ENCODE assay signal across 21 cellular contexts in genomic region chr4:119679251-119679650, GRCh38. TPM values are rescaled to one million over a fixed set of nuclear protein-coding genes. Genes with fewer than 3 reads are reported as not detected.
"Had no signal": no experiment of that assay in that cellular context is flagged by ENCODE, and none has a peak within 500 bp of the region (broad histone marks: within the 10 kb centered on the region; RNA-seq: fewer than 3 reads in every experiment).

No MANE protein-coding gene starts in this region.

- DNase-seq: activated CD4-positive, alpha-beta memory T cell treated with anti-CD3 and anti-CD28 coated beads, Interleukin-2, amount 10 ng/mL, durations not matched to agents 7 days and 5 days; activated CD4-positive, alpha-beta T cell treated with anti-CD3 and anti-CD28 coated beads for 48 hours; activated CD4-positive, CD25-positive, alpha-beta regulatory T cell; activated CD8-positive, alpha-beta memory T cell treated with anti-CD3 and anti-CD28 coated beads, Interleukin-2, amount 10 ng/mL, durations not matched to agents 7 days and 5 days; activated naive CD4-positive, alpha-beta T cell; activated naive CD8-positive, alpha-beta T cell treated with anti-CD3 and anti-CD28 coated beads for 36 hours; amniotic stem cell; brain microvascular endothelial cell; central memory CD4-positive, alpha-beta T cell; colonic mucosa; gastrocnemius medialis; islet precursor cell; left ventricle myocardium inferior; right cardiac atrium; T-helper 9 cell; upper lobe of left lung had no signal

- H2AFZ ChIP-seq: neural progenitor cell had no signal

- H3K4me1 Mint-ChIP-seq: activated CD4-positive, alpha-beta memory T cell treated with anti-CD3 and anti-CD28 coated beads, Interleukin-2, amount 10 ng/mL, durations not matched to agents 7 days and 5 days; activated CD8-positive, alpha-beta memory T cell treated with anti-CD3 and anti-CD28 coated beads, Interleukin-2, amount 10 ng/mL, durations not matched to agents 7 days and 5 days; activated naive CD8-positive, alpha-beta T cell treated with anti-CD3 and anti-CD28 coated beads for 36 hours; activated T-helper 17 cell treated with anti-CD3 and anti-CD28 coated beads, Interleukin-2, amount 50 U/mL, for 72 hours; neural progenitor cell had no signal

- H3K27ac ChIP-seq: brain microvascular endothelial cell, colonic mucosa, gastrocnemius medialis, left ventricle myocardium inferior, neural progenitor cell, prostate gland, skin epidermis, upper lobe of left lung had no signal

- H3K36me3 Mint-ChIP-seq: activated CD8-positive, alpha-beta memory T cell treated with anti-CD3 and anti-CD28 coated beads, Interleukin-2, amount 10 ng/mL, durations not matched to agents 7 days and 5 days; activated naive CD8-positive, alpha-beta T cell treated with anti-CD3 and anti-CD28 coated beads for 36 hours; neural progenitor cell had no signal

- H3K4me3 ChIP-seq: colonic mucosa, gastrocnemius medialis, left ventricle myocardium inferior, neural progenitor cell, prostate gland, skin epidermis, upper lobe of left lung had no signal

- H3K36me3 ChIP-seq: brain microvascular endothelial cell, colonic mucosa, gastrocnemius medialis, left ventricle myocardium inferior, neural progenitor cell, prostate gland, upper lobe of left lung had no signal

- H3K9me3 ChIP-seq: colonic mucosa, gastrocnemius medialis, left ventricle myocardium inferior, prostate gland, upper lobe of left lung had no signal

- H3K4me2 ChIP-seq: neural progenitor cell had no signal

- H3K4me3 Mint-ChIP-seq: activated CD4-positive, alpha-beta memory T cell treated with anti-CD3 and anti-CD28 coated beads, Interleukin-2, amount 10 ng/mL, durations not matched to agents 7 days and 5 days; activated CD8-positive, alpha-beta memory T cell treated with anti-CD3 and anti-CD28 coated beads, Interleukin-2, amount 10 ng/mL, durations not matched to agents 7 days and 5 days; activated naive CD8-positive, alpha-beta T cell treated with anti-CD3 and anti-CD28 coated beads for 36 hours; activated T-helper 17 cell treated with anti-CD3 and anti-CD28 coated beads, Interleukin-2, amount 50 U/mL, for 72 hours; neural progenitor cell; stimulated activated naive CD8-positive, alpha-beta T cell treated with anti-CD3 and anti-CD28 coated beads, Interleukin-15, Interleukin-2, amounts not matched to agents 100 ng/mL and 50 ng/mL, for 24 hours had no signal

- H3K9me3 Mint-ChIP-seq: activated CD4-positive, alpha-beta memory T cell treated with anti-CD3 and anti-CD28 coated beads, Interleukin-2, amount 10 ng/mL, durations not matched to agents 7 days and 5 days; activated naive CD8-positive, alpha-beta T cell treated with anti-CD3 and anti-CD28 coated beads for 36 hours; activated T-helper 17 cell treated with anti-CD3 and anti-CD28 coated beads, Interleukin-2, amount 50 U/mL, for 72 hours; neural progenitor cell; stimulated activated naive CD8-positive, alpha-beta T cell treated with anti-CD3 and anti-CD28 coated beads, Interleukin-15, Interleukin-2, amounts not matched to agents 100 ng/mL and 50 ng/mL, for 24 hours had no signal

- H3K27me3 ChIP-seq: brain microvascular endothelial cell, colonic mucosa, gastrocnemius medialis, neural progenitor cell, upper lobe of left lung had no signal

- ATAC-seq: activated CD8-positive, alpha-beta memory T cell treated with anti-CD3 and anti-CD28 coated beads, Interleukin-2, amount 10 ng/mL, durations not matched to agents 7 days and 5 days; gastrocnemius medialis; right cardiac atrium had no signal

- H3K9ac ChIP-seq: neural progenitor cell had no signal

- H3K4me1 ChIP-seq: colonic mucosa, gastrocnemius medialis, left ventricle myocardium inferior, neural progenitor cell had no signal

- H3K27ac Mint-ChIP-seq: activated CD4-positive, alpha-beta memory T cell treated with anti-CD3 and anti-CD28 coated beads, Interleukin-2, amount 10 ng/mL, durations not matched to agents 7 days and 5 days; activated CD8-positive, alpha-beta memory T cell treated with anti-CD3 and anti-CD28 coated beads, Interleukin-2, amount 10 ng/mL, durations not matched to agents 7 days and 5 days; activated naive CD8-positive, alpha-beta T cell treated with anti-CD3 and anti-CD28 coated beads for 36 hours; activated T-helper 17 cell treated with anti-CD3 and anti-CD28 coated beads, Interleukin-2, amount 50 U/mL, for 72 hours; neural progenitor cell; stimulated activated naive CD8-positive, alpha-beta T cell treated with anti-CD3 and anti-CD28 coated beads, Interleukin-15, Interleukin-2, amounts not matched to agents 100 ng/mL and 50 ng/mL, for 24 hours had no signal

RNA-seq across cellular contexts. Expression of gene PDE5A, which starts 50.6 kb away (rescaled TPM):
- total RNA-seq: activated naive CD8-positive, alpha-beta T cell treated with anti-CD3 and anti-CD28 coated beads for 36 hours had no signal
